In the genomic region with DNA sequence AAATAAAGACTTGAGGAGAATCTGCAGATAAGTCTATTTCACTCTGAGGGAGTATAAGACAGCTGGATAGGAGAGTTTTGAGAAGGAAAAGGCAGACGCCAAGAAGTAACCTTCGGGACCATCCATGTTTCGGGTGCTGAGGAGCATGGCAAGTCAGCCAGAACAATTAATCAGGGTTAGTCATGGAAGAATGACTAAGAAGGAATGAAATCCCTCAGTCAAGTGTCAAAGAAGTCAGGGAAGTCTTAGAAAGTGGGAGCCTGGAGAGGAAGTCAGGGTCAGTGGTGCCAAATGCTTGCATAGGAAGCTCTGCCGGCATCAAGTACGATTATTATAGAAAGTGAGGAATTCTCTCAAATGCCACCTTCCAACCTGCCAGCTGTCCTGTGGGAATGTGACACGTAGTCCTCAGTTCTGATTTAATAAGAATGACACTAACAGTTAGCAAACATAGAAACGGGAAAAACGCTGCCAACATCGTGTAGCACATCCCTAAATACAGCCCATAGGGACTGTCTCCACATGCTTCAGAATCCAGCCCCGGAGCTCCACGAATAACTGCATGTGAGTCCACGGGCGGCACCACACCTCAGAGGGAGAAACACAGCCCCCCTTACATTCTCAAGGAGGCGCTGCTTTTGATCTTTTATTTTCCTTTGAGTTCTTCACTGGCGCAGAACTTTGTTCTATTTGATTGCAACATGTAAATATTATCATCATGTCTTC, we compare ENCODE assay signal across 26 cellular contexts.
"Had no signal": no experiment of that assay in that cellular context is flagged by ENCODE, and none has a peak within 500 bp of the region (broad histone marks: within the 10 kb centered on the region; RNA-seq: fewer than 3 reads in every experiment).

No MANE protein-coding gene starts in this region.

- H3K9me3 Mint-ChIP-seq: activated B cell treated with CpG ODN at 0.5 μM for 24 hours, memory B cell, nephron, type B pancreatic cell had no signal

- H3K4me3 Mint-ChIP-seq: activated B cell treated with CpG ODN at 0.5 μM for 24 hours; activated CD4-positive, alpha-beta T cell treated with anti-CD3 and anti-CD28 coated beads for 36 hours; activated naive CD8-positive, alpha-beta T cell; activated T-cell treated with anti-CD3 and anti-CD28 coated beads, Interleukin-2, amount 50 U/mL, for 4 hours; immature natural killer cell; memory B cell; nephron; stimulated activated effector memory CD8-positive, alpha-beta T cell treated with anti-CD3 and anti-CD28 coated beads, Interleukin-12 subunit alpha, Interleukin-12 subunit beta, amount 100 ng/mL, for 72 hours; type B pancreatic cell had no signal

- H3K27ac ChIP-seq: adrenal gland, ascending aorta, breast epithelium, colonic mucosa, epithelial cell of prostate, hepatocyte, parathyroid adenoma, right lobe of liver had no signal

- H3K4me2 ChIP-seq: hepatocyte had no signal

- H3K36me3 Mint-ChIP-seq: immature natural killer cell; memory B cell; stimulated activated effector memory CD8-positive, alpha-beta T cell treated with anti-CD3 and anti-CD28 coated beads, Interleukin-12 subunit alpha, Interleukin-12 subunit beta, amount 100 ng/mL, for 72 hours; type B pancreatic cell had no signal

- H3K4me1 ChIP-seq: adrenal gland, ascending aorta, breast epithelium, colonic mucosa, parathyroid adenoma, right lobe of liver had no signal

- H3K4me1 Mint-ChIP-seq: activated B cell treated with CpG ODN at 0.5 μM for 24 hours; activated CD4-positive, alpha-beta T cell treated with anti-CD3 and anti-CD28 coated beads for 36 hours; immature natural killer cell; memory B cell; stimulated activated effector memory CD8-positive, alpha-beta T cell treated with anti-CD3 and anti-CD28 coated beads, Interleukin-12 subunit alpha, Interleukin-12 subunit beta, amount 100 ng/mL, for 72 hours had no signal

- H3K4me3 ChIP-seq: adrenal gland, ascending aorta, breast epithelium, colonic mucosa, hepatocyte, right lobe of liver had no signal

- DNase-seq: activated B cell treated with CpG ODN at 0.5 μM for 24 hours; activated CD4-positive, alpha-beta T cell treated with anti-CD3 and anti-CD28 coated beads for 36 hours; activated CD4-positive, alpha-beta T cell treated with anti-CD3 and anti-CD28 coated beads, Interleukin-2, amount 50 U/mL, for 4 hours; activated CD8-positive, alpha-beta memory T cell treated with anti-CD3 and anti-CD28 coated beads, Interleukin-2, amount 50 U/mL, for 48 hours; activated naive CD4-positive, alpha-beta T cell; activated T-cell treated with anti-CD3 and anti-CD28 coated beads, Interleukin-2, amount 50 U/mL, for 4 hours; adrenal gland; colonic mucosa; glutamatergic neuron; immature natural killer cell; nucleus accumbens; right lobe of liver; small intestine; stimulated activated CD4-positive, alpha-beta T cell treated with anti-CD3 and anti-CD28 coated beads, Interleukin-2, amount 100 ng/mL, for 24 hours; T-helper 9 cell had no signal

- H3K27ac Mint-ChIP-seq: activated B cell treated with CpG ODN at 0.5 μM for 24 hours; activated CD4-positive, alpha-beta T cell treated with anti-CD3 and anti-CD28 coated beads for 36 hours; activated naive CD8-positive, alpha-beta T cell; activated T-helper 2 cell treated with anti-CD3 and anti-CD28 coated beads, Interferon-gamma antibody, Interleukin-2, Interleukin-4, amounts not matched to agents 10 μg/mL and 5 μg/mL and 100 μg/mL, durations not matched to agents 14 hours and 24 hours and 36 hours; immature natural killer cell; memory B cell; nephron; stimulated activated effector memory CD8-positive, alpha-beta T cell treated with anti-CD3 and anti-CD28 coated beads, Interleukin-12 subunit alpha, Interleukin-12 subunit beta, amount 100 ng/mL, for 72 hours; type B pancreatic cell had no signal

- H3K27me3 Mint-ChIP-seq: activated B cell treated with CpG ODN at 0.5 μM for 24 hours; activated CD4-positive, alpha-beta T cell treated with anti-CD3 and anti-CD28 coated beads for 36 hours; activated naive CD8-positive, alpha-beta T cell; memory B cell had no signal

- H3K36me3 ChIP-seq: adrenal gland, ascending aorta, breast epithelium, colonic mucosa, right lobe of liver had no signal

- H3K9me3 ChIP-seq: adrenal gland, ascending aorta, colonic mucosa, right lobe of liver had no signal

- H2AFZ ChIP-seq: hepatocyte, parathyroid adenoma had no signal

- H3K27me3 ChIP-seq: adrenal gland, ascending aorta, breast epithelium, colonic mucosa, hepatocyte, right lobe of liver had no signal

- H3K9ac ChIP-seq: parathyroid adenoma had no signal
